In genomic region chr20:1118336-1119127, GRCh38 we compare ENCODE assay signal across 1 cellular context.
A peak's percentile ranks its signal among the peaks of the same experiment; 100 is the strongest.
TF ChIP-seq lines count a peak whose summit lies in the region.

PSMF1 (plus strand) TSS chr20:1118602; CDS start chr20:1118774, 172 bp downstream.

TF ChIP-seq in K562, 482 proteins besides CTCF, POLR2A, EP300 and RAD21 (continued from another document and continues in another):
- TF ChIP-seq ZNF609 (CRISPR knock-in tag; IDR thresholded peaks at IDR 0.05; ENCODE audit: borderline replicate concordance) (no peak), HDAC6 (IDR thresholded peaks at IDR 0.05; ENCODE audit: low read depth, low read length) (no peak), POLR2G (IDR thresholded peaks at IDR 0.05; ENCODE audit: low read depth, low read length) (peak; percentile 87), ZC3H4 (CRISPR knock-in tag; IDR thresholded peaks at IDR 0.05; ENCODE audit: borderline replicate concordance) (no peak), SMAD4 (CRISPR knock-in tag; conservative IDR thresholded peaks at IDR 0.05) (peak; percentile 71; the same call in 1 of the 2 replicates), ZNF384 (IDR thresholded peaks at IDR 0.05; ENCODE audit: low read depth, low read length) (no peak), ELF1 (tag; IDR thresholded peaks at IDR 0.05) (peak; percentile 96), ZNF449 (CRISPR knock-in tag; IDR thresholded peaks at IDR 0.05) (no peak), AFF1 (IDR thresholded peaks at IDR 0.05; ENCODE audit: low read depth in 1 of 2, partially characterized antibody in 2 of 2) (no peak), AFF4 (CRISPR knock-in tag; IDR thresholded peaks at IDR 0.05) (no peak; the same call in 1 of the 2 replicates), SFPQ (IDR thresholded peaks at IDR 0.05; ENCODE audit: low read depth, low read length) (no peak), NR1H2 (CRISPR knock-in tag; IDR thresholded peaks at IDR 0.05) (peak; percentile 66), NUFIP1 (IDR thresholded peaks at IDR 0.05; ENCODE audit: partially characterized antibody) (no peak), ZBTB5 (IDR thresholded peaks at IDR 0.05) (no peak), ZNF655 (CRISPR knock-in tag; IDR thresholded peaks at IDR 0.05) (no peak), POU5F1 (IDR thresholded peaks at IDR 0.05; ENCODE audit: borderline replicate concordance, low read depth, low read length, partially characterized antibody) (peak; percentile 12), ZNF436 (CRISPR knock-in tag; IDR thresholded peaks at IDR 0.05) (no peak), MXI1 (IDR thresholded peaks at IDR 0.05; ENCODE audit: low read depth, low read length) (peak; percentile 59), SPI1 (IDR thresholded peaks at IDR 0.05; ENCODE audit: borderline replicate concordance, low read depth, low read length) (no peak), ID3 (CRISPR knock-in tag; IDR thresholded peaks at IDR 0.05) (no peak), ID3 (tag; IDR thresholded peaks at IDR 0.05) (peak; percentile 88), DNMT1 (IDR thresholded peaks at IDR 0.05) (no peak), WHSC1 (IDR thresholded peaks at IDR 0.05; ENCODE audit: low read length) (no peak), BACH1 (tag; IDR thresholded peaks at IDR 0.05) (no peak), POLR2H (tag; IDR thresholded peaks at IDR 0.05; ENCODE audit: low read depth) (peak; percentile 67), STAT5B (CRISPR knock-in tag; IDR thresholded peaks at IDR 0.05) (no peak), TFAP4 (CRISPR knock-in tag; IDR thresholded peaks at IDR 0.05; ENCODE audit: borderline replicate concordance) (peak; percentile 92), HNRNPH1 (optimal IDR thresholded peaks at IDR 0.05; ENCODE audit: low read depth, low read length) (no peak), DEAF1 (CRISPR knock-in tag; IDR thresholded peaks at IDR 0.05) (no peak), GATAD2A (IDR thresholded peaks at IDR 0.05) (no peak), CHD2 (IDR thresholded peaks at IDR 0.05; ENCODE audit: low read depth, low read length) (no peak), ZBTB8A (IDR thresholded peaks at IDR 0.05; ENCODE audit: partially characterized antibody) (no peak), ADNP (tag; IDR thresholded peaks at IDR 0.05) (no peak), NFATC3 (IDR thresholded peaks at IDR 0.05) (no peak), FOS (IDR thresholded peaks at IDR 0.05; ENCODE audit: extremely low read depth, insufficient read length) (no peak), ZNF239 (CRISPR knock-in tag; IDR thresholded peaks at IDR 0.05) (peak; percentile 22; the same call in 1 of the 2 replicates)
